In the genomic region with DNA sequence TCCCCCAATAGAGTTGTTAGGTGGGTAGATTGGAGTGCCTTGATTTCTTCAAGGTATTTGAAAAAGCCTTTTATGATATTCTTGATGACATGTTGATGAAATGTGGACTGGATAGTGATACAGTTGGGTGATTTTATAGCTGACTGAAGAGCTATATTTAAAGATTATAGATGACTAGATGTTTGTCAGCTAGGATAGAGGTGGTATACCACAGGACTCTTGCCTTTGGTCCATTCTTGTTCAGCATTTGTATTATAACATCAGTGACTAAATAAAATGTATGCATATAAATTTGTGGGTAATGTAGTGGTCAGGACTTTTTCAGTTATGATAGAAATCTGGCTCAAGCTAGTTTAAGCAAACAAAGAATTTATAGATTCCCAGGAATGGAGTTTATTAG, we compare ENCODE assay signal across 20 cellular contexts.
DNase-seq lines count a peak whose midpoint lies in the region; ATAC-seq and TF ChIP-seq lines count a peak whose summit lies in the region.
"Had no signal": no experiment of that assay in that cellular context is flagged by ENCODE, and none has a peak within 500 bp of the region (broad histone marks: within the 10 kb centered on the region; RNA-seq: fewer than 3 reads in every experiment).

No MANE protein-coding gene starts in this region.

- intact Hi-C loops in activated CD8-positive, alpha-beta T cell treated with anti-CD3 and anti-CD28 coated beads for 36 hours (cut with micrococcal nuclease), result no loop called here

- peaks cover 1% of the 10 kb centered on the region for H3K9me3 Mint-ChIP-seq in activated CD8-positive, alpha-beta T cell treated with anti-CD3 and anti-CD28 coated beads for 36 hours
- no peaks in the 10 kb centered on the region for H3K9me3 Mint-ChIP-seq in activated CD8-positive, alpha-beta T cell treated with anti-CD3 and anti-CD28 coated beads, Interleukin-2, amount 10 ng/mL, durations not matched to agents 7 days and 5 days (ENCODE audit: insufficient read depth)

- no peaks in the 10 kb centered on the region for H3K27me3 Mint-ChIP-seq in activated CD8-positive, alpha-beta T cell treated with anti-CD3 and anti-CD28 coated beads for 36 hours
- no peaks in the 10 kb centered on the region for H3K27me3 Mint-ChIP-seq in activated CD8-positive, alpha-beta T cell treated with anti-CD3 and anti-CD28 coated beads, Interleukin-2, amount 10 ng/mL, durations not matched to agents 7 days and 5 days (ENCODE audit: low read depth)
- H3K27me3 Mint-ChIP-seq: B cell had no signal

- H3K4me3 Mint-ChIP-seq in activated CD8-positive, alpha-beta T cell treated with anti-CD3 and anti-CD28 coated beads for 36 hours, result no peak overlapping the region
- no peak overlapping the region for H3K4me3 Mint-ChIP-seq in activated CD8-positive, alpha-beta T cell treated with anti-CD3 and anti-CD28 coated beads, Interleukin-2, amount 10 ng/mL, durations not matched to agents 7 days and 5 days
- H3K4me3 Mint-ChIP-seq: B cell, HFFc6 had no signal

- no peaks in the 10 kb centered on the region for H3K36me3 Mint-ChIP-seq in activated CD8-positive, alpha-beta T cell treated with anti-CD3 and anti-CD28 coated beads for 36 hours (ENCODE audit: low read depth)
- no peaks in the 10 kb centered on the region for H3K36me3 Mint-ChIP-seq in activated CD8-positive, alpha-beta T cell treated with anti-CD3 and anti-CD28 coated beads, Interleukin-2, amount 10 ng/mL, durations not matched to agents 7 days and 5 days (ENCODE audit: low read depth)

- CTCF ChIA-PET in activated CD8-positive, alpha-beta T cell treated with anti-CD3 and anti-CD28 coated beads for 36 hours (lab: Charles Lee), result interaction anchor here (1.3 kb wide), 1 partner anchor 8 kb away, joined by 3 read pairs; no protein-coding TSS in a partner anchor
- CTCF ChIA-PET in activated CD8-positive, alpha-beta T cell treated with anti-CD3 and anti-CD28 coated beads, Interleukin-2, amount 10 ng/mL, durations not matched to agents 7 days and 5 days (lab: Charles Lee), result interaction anchor here (0.7 kb wide), 1 partner anchor 9 kb away, joined by 3 read pairs; no protein-coding TSS in a partner anchor
- CTCF ChIA-PET in HEK293 (lab: Yijun Ruan, JAX), result interaction anchor here (0.7 kb wide), 1 partner anchor 16 kb away, joined by 3 read pairs; no protein-coding TSS in a partner anchor

- peaks cover 11% of the 10 kb centered on the region; the same call in 1 of the 2 replicates for H3K4me1 ChIP-seq in HEK293 (ENCODE audit: control insufficient read depth, insufficient read depth, low read length)

- H3K27ac Mint-ChIP-seq in activated CD8-positive, alpha-beta T cell treated with anti-CD3 and anti-CD28 coated beads for 36 hours, result peak overlapping the region; percentile 26
- H3K27ac Mint-ChIP-seq in activated CD8-positive, alpha-beta T cell treated with anti-CD3 and anti-CD28 coated beads, Interleukin-2, amount 10 ng/mL, durations not matched to agents 7 days and 5 days, result no peak overlapping the region
- H3K27ac Mint-ChIP-seq: B cell, HFFc6 had no signal

- no peak for TF ChIP-seq CTCF in activated CD8-positive, alpha-beta T cell treated with anti-CD3 and anti-CD28 coated beads for 36 hours (IDR thresholded peaks at IDR 0.05)
- TF ChIP-seq CTCF in 22Rv1 (IDR thresholded peaks at IDR 0.05), result no peak
- no peak for TF ChIP-seq CTCF in HEK293 (tag by site-specific recombination; IDR thresholded peaks at IDR 0.05)

- H3K36me3 ChIP-seq in HEK293 (ENCODE audit: control insufficient read depth in 2 of 2, insufficient read depth in 1 of 2, low read length in 2 of 2), result no peaks in the 10 kb centered on the region; a peak in 1 of 3 replicates

- no peaks in the 10 kb centered on the region for H3K9me3 ChIP-seq in HEK293 (ENCODE audit: control insufficient read depth, insufficient read depth, low read depth, low read length)

- peaks cover 54% of the 10 kb centered on the region for H3K4me1 Mint-ChIP-seq in activated CD8-positive, alpha-beta T cell treated with anti-CD3 and anti-CD28 coated beads for 36 hours (ENCODE audit: low read depth)
- peaks cover 33% of the 10 kb centered on the region for H3K4me1 Mint-ChIP-seq in activated CD8-positive, alpha-beta T cell treated with anti-CD3 and anti-CD28 coated beads, Interleukin-2, amount 10 ng/mL, durations not matched to agents 7 days and 5 days (ENCODE audit: low read depth)

- ATAC-seq in activated CD8-positive, alpha-beta T cell treated with anti-CD3 and anti-CD28 coated beads for 36 hours, result peak; percentile 24
- ATAC-seq in activated CD8-positive, alpha-beta T cell treated with anti-CD3 and anti-CD28 coated beads, Interleukin-2, amount 10 ng/mL, durations not matched to agents 7 days and 5 days, result no peak
- no peak for ATAC-seq in GM19397 (IDR thresholded peaks at IDR 0.05; ENCODE audit: unreplicated experiment)

- POLR2A ChIA-PET in activated CD8-positive, alpha-beta T cell treated with anti-CD3 and anti-CD28 coated beads for 36 hours (lab: Charles Lee), result no interaction called here
- POLR2A ChIA-PET in activated CD8-positive, alpha-beta T cell treated with anti-CD3 and anti-CD28 coated beads, Interleukin-2, amount 10 ng/mL, durations not matched to agents 7 days and 5 days (lab: Charles Lee), result no interaction called here
- POLR2A ChIA-PET in HEK293 (lab: Yijun Ruan, JAX), result no interaction called here

- DNase-seq in activated CD8-positive, alpha-beta T cell treated with anti-CD3 and anti-CD28 coated beads for 36 hours, result no peak
- DNase-seq in activated CD8-positive, alpha-beta T cell treated with anti-CD3 and anti-CD28 coated beads, Interleukin-2, amount 10 ng/mL, durations not matched to agents 7 days and 5 days, result no peak
- peak; percentile 32 for DNase-seq in glomerular visceral epithelial cell (ENCODE audit: extremely low spot score)
- no peak for DNase-seq in T1000 (lab: John Stamatoyannopoulos, UW)
- no peak for DNase-seq in NCI-H1092 treated with DMSO at 0.1 percent for 48 hours (lab: John Stamatoyannopoulos, UW)
- DNase-seq: HFFc6, KG1, MV-4-11, NCI-H1417, NCI-H187, NCI-H2107, NCI-H510A treated with DMSO at 0.1 percent for 48 hours, NCI-H774, OCI-M1, RPMI8226, SIG-M5 had no signal

- no peak overlapping the region for H3K4me3 ChIP-seq in HEK293 (ENCODE audit: low read depth, low read length)

- peak overlapping the region; percentile 29 for H3K27ac ChIP-seq in 22Rv1
- no peak overlapping the region for H3K27ac ChIP-seq in HEK293 (ENCODE audit: extremely low read depth, low read depth, low read length)

TF ChIP-seq in HEK293, 187 proteins besides CTCF, POLR2A, EP300 and RAD21:
- TF ChIP-seq OSR2 (tag by site-specific recombination; IDR thresholded peaks at IDR 0.05), result peak; percentile 35; the same call in 1 of the 2 replicates
- TF ChIP-seq KLF16 (tag by site-specific recombination; IDR thresholded peaks at IDR 0.05), result no peak
- no peak for TF ChIP-seq ZNF221 (tag by site-specific recombination; IDR thresholded peaks at IDR 0.05; ENCODE audit: borderline replicate concordance)
- peak; percentile 74 for TF ChIP-seq PRDM6 (tag by site-specific recombination; IDR thresholded peaks at IDR 0.05)
